ENCODE assay signal across 17 cellular contexts in the genomic region with DNA sequence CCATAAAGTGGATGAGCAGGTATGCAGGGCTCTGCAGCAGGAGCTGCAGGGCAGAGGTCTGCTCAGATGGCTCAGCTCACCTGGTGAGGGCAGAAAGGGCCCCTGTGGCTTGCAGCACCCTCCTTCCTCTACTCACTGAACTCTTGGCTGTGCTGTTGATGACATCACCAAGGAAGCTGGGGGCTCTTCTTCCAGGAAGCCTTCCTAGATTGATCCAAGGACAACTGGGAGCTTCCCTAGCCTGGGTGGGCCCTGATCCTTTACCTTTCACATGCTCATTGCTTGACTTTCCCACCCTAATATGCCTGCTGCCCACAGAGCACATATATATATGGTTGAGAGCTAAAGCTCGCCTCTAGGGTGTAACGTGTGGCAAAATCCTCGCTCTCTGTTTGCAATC. TPM values are rescaled to one million over a fixed set of nuclear protein-coding genes. Genes with fewer than 3 reads are reported as not detected.
DNase-seq lines count a peak whose midpoint lies in the region; ATAC-seq, FAIRE-seq and TF ChIP-seq lines count a peak whose summit lies in the region.
"Had no signal": no experiment of that assay in that cellular context is flagged by ENCODE, and none has a peak within 500 bp of the region (broad histone marks: within the 10 kb centered on the region; RNA-seq: fewer than 3 reads in every experiment).

No MANE protein-coding gene starts in this region.

- H3K23ac ChIP-seq in neuronal stem cell (ENCODE audit: low read depth, low read length, poor library complexity) = no peak overlapping the region

- intact Hi-C loops in activated CD4-positive, alpha-beta T cell treated with anti-CD3 and anti-CD28 coated beads, Interleukin-2, amount 10 ng/mL, durations not matched to agents 24 days and 14 days (cut with micrococcal nuclease) = no loop called here

- H4K8ac ChIP-seq in neuronal stem cell (ENCODE audit: low read depth, low read length) = no peak overlapping the region

- no peak overlapping the region for H4K91ac ChIP-seq in neuronal stem cell (ENCODE audit: low read depth, low read length, poor library complexity)

- no peak overlapping the region for H3K4me2 ChIP-seq in neuronal stem cell (ENCODE audit: insufficient read depth, low read length, poor library complexity, severe bottlenecking)

- H3K9ac ChIP-seq in neuronal stem cell (ENCODE audit: low read depth, low read length, poor library complexity) = no peak overlapping the region

- DNase-seq in activated CD4-positive, alpha-beta T cell treated with anti-CD3 and anti-CD28 coated beads, Interleukin-2, amount 10 ng/mL, durations not matched to agents 24 days and 14 days = no peak
- DNase-seq in activated CD4-positive, alpha-beta T cell treated with anti-CD3 and anti-CD28 coated beads for 48 hours = no peak
- DNase-seq in GM12891 (ENCODE audit: insufficient read length, low spot score) = no peak
- no peak for DNase-seq in neuronal stem cell (ENCODE audit: low spot score)
- DNase-seq in erythroblast (lab: John Stamatoyannopoulos, UW) = no peak
- DNase-seq in AML-193 (lab: John Stamatoyannopoulos, UW) = no peak
- DNase-seq: 8988T, C1 segment of cervical spinal cord, DMS 273 treated with DMSO at 0.1 percent for 48 hours, Karpas-422, MG63, NCI-H1092 treated with DMSO at 0.1 percent for 48 hours, NCI-H524 had no signal

- H2BK5ac ChIP-seq in neuronal stem cell (ENCODE audit: low read length) = no peak overlapping the region

- H2BK15ac ChIP-seq in neuronal stem cell (ENCODE audit: low read length) = peak overlapping the region; percentile 14

- no peak overlapping the region for H3K4me3 Mint-ChIP-seq in activated CD4-positive, alpha-beta T cell treated with anti-CD3 and anti-CD28 coated beads, Interleukin-2, amount 10 ng/mL, durations not matched to agents 24 days and 14 days

- H3K18ac ChIP-seq in neuronal stem cell (ENCODE audit: low read length) = no peak overlapping the region

- H3K79me1 ChIP-seq in neuronal stem cell (ENCODE audit: low read depth, low read length) = no peaks in the 10 kb centered on the region

- no peak for TF ChIP-seq POLR2A in GM12891 (IDR thresholded peaks at IDR 0.05; ENCODE audit: low read depth, low read length)
- TF ChIP-seq POLR2A in erythroblast (IDR thresholded peaks at IDR 0.05; ENCODE audit: low read length) = no peak

- H3K4ac ChIP-seq in neuronal stem cell (ENCODE audit: low read length) = no peak overlapping the region

- H3K9me3 Mint-ChIP-seq in activated CD4-positive, alpha-beta T cell treated with anti-CD3 and anti-CD28 coated beads, Interleukin-2, amount 10 ng/mL, durations not matched to agents 24 days and 14 days = no peaks in the 10 kb centered on the region

- H3K4me3 ChIP-seq in neuronal stem cell (ENCODE audit: low read length in 2 of 2) = no peak overlapping the region
- H3K4me3 ChIP-seq: MG63 had no signal

- H2AFZ ChIP-seq in neuronal stem cell (ENCODE audit: low read length) = no peak overlapping the region

- peak overlapping the region; percentile 75 for H3K27ac ChIP-seq in cingulate gyrus (ENCODE audit: low read depth, low read length)
- no peak overlapping the region for H3K27ac ChIP-seq in neuronal stem cell (replicated peaks; ENCODE audit: low read length)

- H2AK5ac ChIP-seq in neuronal stem cell (ENCODE audit: low read depth, low read length) = peak overlapping the region; percentile 86

- H3K4me1 Mint-ChIP-seq in activated CD4-positive, alpha-beta T cell treated with anti-CD3 and anti-CD28 coated beads, Interleukin-2, amount 10 ng/mL, durations not matched to agents 24 days and 14 days = peaks cover 21% of the 10 kb centered on the region

- peaks cover 20% of the 10 kb centered on the region for H3K27me3 Mint-ChIP-seq in activated CD4-positive, alpha-beta T cell treated with anti-CD3 and anti-CD28 coated beads, Interleukin-2, amount 10 ng/mL, durations not matched to agents 24 days and 14 days

- H3K4me1 ChIP-seq in neuronal stem cell (ENCODE audit: control insufficient read depth in 2 of 2, insufficient read depth in 1 of 2, low read depth in 1 of 2, low read length in 2 of 2) = peaks cover 10 to 15% of the 10 kb centered on the region in 2 donors

- H3K36me3 Mint-ChIP-seq in activated CD4-positive, alpha-beta T cell treated with anti-CD3 and anti-CD28 coated beads, Interleukin-2, amount 10 ng/mL, durations not matched to agents 24 days and 14 days (ENCODE audit: low read depth) = no peaks in the 10 kb centered on the region

- no peaks in the 10 kb centered on the region for H3K9me3 ChIP-seq in neuronal stem cell (replicated peaks in 1 of 2; ENCODE audit: control insufficient read depth in 2 of 2, insufficient read depth in 1 of 2, low read depth in 1 of 2, low read length in 2 of 2)
- H3K9me3 ChIP-seq: MG63 had no signal

- WGBS in neuronal stem cell (ENCODE audit: extremely low coverage in 2 of 2, insufficient read length in 2 of 2, insufficient replicate concordance in 1 of 2), 2 donors = no CpG with 5 or more reads among the region's 3 CpGs

- peaks cover 6 to 86% (median 19%) of the 10 kb centered on the region in 3 experiments for H3K27me3 ChIP-seq in neuronal stem cell (ENCODE audit: control insufficient read depth in 3 of 3, insufficient read depth in 3 of 3, low read depth in 1 of 3, low read length in 3 of 3)
- H3K27me3 ChIP-seq: MG63 had no signal

- H2BK12ac ChIP-seq in neuronal stem cell (ENCODE audit: low read length) = no peak overlapping the region

- H2BK120ac ChIP-seq in neuronal stem cell (ENCODE audit: low read depth, low read length) = no peak overlapping the region

- H3K27ac Mint-ChIP-seq in activated CD4-positive, alpha-beta T cell treated with anti-CD3 and anti-CD28 coated beads, Interleukin-2, amount 10 ng/mL, durations not matched to agents 24 days and 14 days = peak overlapping the region; percentile 37

- no peak for ATAC-seq in GM21737 (IDR thresholded peaks at IDR 0.05; ENCODE audit: unreplicated experiment)
- ATAC-seq: Panc1 had no signal

- peak; percentile 16 for FAIRE-seq in GM12891 (lab: Jason Lieb, UNC)
- FAIRE-seq: H54 had no signal

- H3K36me3 ChIP-seq in neuronal stem cell (replicated peaks in 1 of 2; ENCODE audit: control insufficient read depth in 2 of 2, insufficient read depth in 2 of 2, low read length in 2 of 2) = no peaks in the 10 kb centered on the region
- H3K36me3 ChIP-seq: MG63 had no signal

- H3K14ac ChIP-seq in neuronal stem cell (ENCODE audit: low read length) = no peak overlapping the region

TF ChIP-seq in GM12891, 5 proteins besides CTCF, POLR2A, EP300 and RAD21:
- TF ChIP-seq SPI1 (IDR thresholded peaks at IDR 0.05; ENCODE audit: low read depth, low read length) (no peak), POLR2AphosphoS5 (IDR thresholded peaks at IDR 0.05; ENCODE audit: low read depth, low read length) (no peak), TAF1 (IDR thresholded peaks at IDR 0.05; ENCODE audit: low read depth, low read length) (no peak), PAX5 (IDR thresholded peaks at IDR 0.05; ENCODE audit: insufficient read depth, low read length, severe bottlenecking) (no peak), POU2F2 (IDR thresholded peaks at IDR 0.05; ENCODE audit: low read depth, low read length) (no peak)

RNA-seq across cellular contexts. Expression of gene KIF19, which starts 2.5 kb away (rescaled TPM):
- 0.09 and 0.23 TPM in 2 replicates for total RNA-seq in activated CD4-positive, alpha-beta T cell treated with anti-CD3 and anti-CD28 coated beads, Interleukin-2, amount 10 ng/mL, durations not matched to agents 24 days and 14 days
- polyA plus RNA-seq in GM12891 (2012; ENCODE audit: low read depth, missing spikeins) = 0.04 TPM
- 0.68 TPM for polyA plus RNA-seq in neuronal stem cell (2013, experiment 1 of 2)
- polyA plus RNA-seq in neuronal stem cell (2013, experiment 2 of 2) = 0.57 TPM

RNA-seq across cellular contexts. Expression of gene BTBD17, which starts 33.2 kb away (rescaled TPM):
- total RNA-seq in activated CD4-positive, alpha-beta T cell treated with anti-CD3 and anti-CD28 coated beads, Interleukin-2, amount 10 ng/mL, durations not matched to agents 24 days and 14 days = not detected in 2 replicates
- polyA plus RNA-seq in GM12891 (2012; ENCODE audit: low read depth, missing spikeins) = not detected
- 17.6 TPM for polyA plus RNA-seq in neuronal stem cell (2013, experiment 1 of 2)
- 17.1 TPM for polyA plus RNA-seq in neuronal stem cell (2013, experiment 2 of 2)

RNA-seq across cellular contexts. Expression of gene GPR142, which starts 38.8 kb away (rescaled TPM):
- total RNA-seq in activated CD4-positive, alpha-beta T cell treated with anti-CD3 and anti-CD28 coated beads, Interleukin-2, amount 10 ng/mL, durations not matched to agents 24 days and 14 days = 0.28 TPM in 1 of 2 replicates, not detected in the other
- not detected for polyA plus RNA-seq in GM12891 (2012; ENCODE audit: low read depth, missing spikeins)
- 0.22 TPM for polyA plus RNA-seq in neuronal stem cell (2013, experiment 1 of 2)
- polyA plus RNA-seq in neuronal stem cell (2013, experiment 2 of 2) = 0.24 TPM

RNA-seq across cellular contexts. Expression of gene DNAI2, which starts 54.5 kb away (rescaled TPM):
- 0.09 and 0.26 TPM in 2 replicates for total RNA-seq in activated CD4-positive, alpha-beta T cell treated with anti-CD3 and anti-CD28 coated beads, Interleukin-2, amount 10 ng/mL, durations not matched to agents 24 days and 14 days
- 0.33 TPM for polyA plus RNA-seq in GM12891 (2012; ENCODE audit: low read depth, missing spikeins)
- polyA plus RNA-seq in neuronal stem cell (2013, experiment 1 of 2) = 0.04 TPM
- polyA plus RNA-seq in neuronal stem cell (2013, experiment 2 of 2) = not detected
